Comparison of ENCODE assay signal across 36 cellular contexts in genomic region chr6:81648502-81648901, GRCh38.
A peak's percentile ranks its signal among the peaks of the same experiment; 100 is the strongest.
DNase-seq lines count a peak whose midpoint lies in the region; ATAC-seq, FAIRE-seq and TF ChIP-seq lines count a peak whose summit lies in the region.
"Had no signal": no experiment of that assay in that cellular context is flagged by ENCODE, and none has a peak within 500 bp of the region (broad histone marks: within the 10 kb centered on the region; RNA-seq: fewer than 3 reads in every experiment).

No MANE protein-coding gene starts in this region.

- ATAC-seq in activated naive CD4-positive, alpha-beta T cell treated with anti-CD3 and anti-CD28 coated beads, Interleukin-2, amount 50 U/mL, for 72 hours = no peak
- ATAC-seq in HG03432 (IDR thresholded peaks at IDR 0.05; ENCODE audit: unreplicated experiment) (peak; percentile 60), GM12878 (peak; percentile 53), GM21381 (IDR thresholded peaks at IDR 0.05; ENCODE audit: unreplicated experiment) (no peak), GM18867 (IDR thresholded peaks at IDR 0.05; ENCODE audit: unreplicated experiment) (no peak)
- ATAC-seq: A549; CD8-positive, alpha-beta T cell had no signal

- TF ChIP-seq CTCF in GM12865 (IDR thresholded peaks at IDR 0.05; ENCODE audit: insufficient read depth, low read depth, low read length, missing control alignments) = no peak
- TF ChIP-seq CTCF in GM12878 (IDR thresholded peaks at IDR 0.05 in 2 of 3, conservative IDR thresholded peaks at IDR 0.05 in 1 of 3; ENCODE audit: control insufficient read depth in 2 of 3, extremely low read depth in 1 of 3, insufficient read depth in 1 of 3, low read depth in 3 of 3, low read length in 3 of 3) = no peak

- RAD21 ChIA-PET in GM12878 (lab: Charles Lee; ENCODE audit: unreplicated experiment) = interaction anchor here (0.8 kb wide), 1 partner anchor 81 kb away, joined by 3 read pairs; no protein-coding TSS in a partner anchor

- no TSS peak for BruUV-seq in GM12878 (replicated peaks; lab: Mats Ljungman, UMichigan)

- no peak for TF ChIP-seq EP300 in GM12878 (IDR thresholded peaks at IDR 0.05; ENCODE audit: borderline replicate concordance in 1 of 2, control insufficient read depth in 1 of 2, low read depth in 2 of 2, low read length in 2 of 2)

- H2AFZ ChIP-seq in GM12878 (ENCODE audit: control insufficient read depth, low read depth, low read length) = no peak overlapping the region

- no peak overlapping the region for H3K27ac ChIP-seq in GM12878 (ENCODE audit: control insufficient read depth, insufficient read depth)
- H3K27ac ChIP-seq: 22Rv1; A549; BLaER1; BLaER1 treated with 17β-estradiol and CSF1 and Interleukin-3, amounts not matched to agents 10 nM and 100 nM; C4-2B had no signal

- no peaks in the 10 kb centered on the region for H3K79me2 ChIP-seq in GM12878 (ENCODE audit: control insufficient read depth, insufficient read depth, low read length)

- H3K4me1 ChIP-seq in GM12878 (ENCODE audit: control insufficient read depth, insufficient read depth, low read length) = no peaks in the 10 kb centered on the region
- H3K4me1 ChIP-seq: A549; BLaER1; BLaER1 treated with 17β-estradiol and CSF1 and Interleukin-3, amounts not matched to agents 10 nM and 100 nM; Caco-2 had no signal

- H4K20me1 ChIP-seq in GM12878 (ENCODE audit: control insufficient read depth, insufficient read depth) = no peaks in the 10 kb centered on the region
- H4K20me1 ChIP-seq: BLaER1; BLaER1 treated with 17β-estradiol and CSF1 and Interleukin-3, amounts not matched to agents 10 nM and 100 nM had no signal

- intact Hi-C loops in GM12878 (cut with micrococcal nuclease; ENCODE audit: unreplicated experiment) = no loop called here

- no peak for DNase-seq in activated naive CD4-positive, alpha-beta T cell treated with anti-CD3 and anti-CD28 coated beads, Interleukin-2, amount 10 ng/mL, durations not matched to agents 7 days and 5 days
- DNase-seq in activated naive CD4-positive, alpha-beta T cell treated with anti-CD3 and anti-CD28 coated beads, Interleukin-2, amount 50 U/mL, for 72 hours (ENCODE audit: low spot score in 2 of 2) = no peak
- DNase-seq in GM12865 (ENCODE audit: low read depth) = peak; percentile 38
- DNase-seq in GM12878 (ENCODE audit: low read depth, low spot score) = no peak
- DNase-seq in DMS79 (lab: John Stamatoyannopoulos, UW) = no peak
- DNase-seq: 8988T; ACHN; AML-193; BE2C; C1 segment of cervical spinal cord; Caco-2; Calu3; CD4-positive, alpha-beta memory T cell; CD4-positive, alpha-beta T cell; CD4-positive, CD25-positive, alpha-beta regulatory T cell; CD8-positive, alpha-beta memory T cell; CD8-positive, alpha-beta T cell; COR-L47; DMS 273 treated with DMSO at 0.1 percent for 48 hours; DMS153; DMS53; DMS79 treated with DMSO at 0.1 percent for 48 hours; DND-41; EL had no signal

- H3K4me1 Mint-ChIP-seq in activated naive CD4-positive, alpha-beta T cell treated with anti-CD3 and anti-CD28 coated beads, Interleukin-2, amount 10 ng/mL, durations not matched to agents 7 days and 5 days = no peaks in the 10 kb centered on the region
- H3K4me1 Mint-ChIP-seq: B cell; CD14-positive monocyte; CD4-positive, alpha-beta memory T cell; CD4-positive, CD25-positive, alpha-beta regulatory T cell; CD8-positive, alpha-beta memory T cell had no signal

- no peaks in the 10 kb centered on the region for H3K36me3 ChIP-seq in GM12878 (ENCODE audit: control insufficient read depth in 2 of 2, insufficient read depth in 2 of 2, low read length in 1 of 2)
- H3K36me3 ChIP-seq: BE2C; BLaER1; BLaER1 treated with 17β-estradiol and CSF1 and Interleukin-3, amounts not matched to agents 10 nM and 100 nM had no signal

- CTCF ChIA-PET in activated naive CD4-positive, alpha-beta T cell treated with anti-CD3 and anti-CD28 coated beads, Interleukin-2, amount 10 ng/mL, durations not matched to agents 7 days and 5 days (lab: Charles Lee) = no interaction called here
- CTCF ChIA-PET in GM12878 (lab: Yijun Ruan, JAX) = no interaction called here

- POLR2A ChIA-PET in GM12878 (lab: Charles Lee) = no interaction called here

- in situ Hi-C loops in GM12878 (cut with MboI) = no loop called here

- TF ChIP-seq RAD21 in GM12878 (IDR thresholded peaks at IDR 0.05; ENCODE audit: insufficient read depth, low read depth, low read length) = no peak

- H3K9me3 ChIP-seq in GM12878 (replicated peaks; ENCODE audit: control insufficient read depth, insufficient read depth, low read length) = no peaks in the 10 kb centered on the region
- H3K9me3 ChIP-seq: A549; BE2C; BLaER1; BLaER1 treated with 17β-estradiol and CSF1 and Interleukin-3, amounts not matched to agents 10 nM and 100 nM; Caco-2 had no signal

- H3K9me3 Mint-ChIP-seq in activated naive CD4-positive, alpha-beta T cell treated with anti-CD3 and anti-CD28 coated beads, Interleukin-2, amount 10 ng/mL, durations not matched to agents 7 days and 5 days = no peaks in the 10 kb centered on the region
- peaks cover 0 to 4% of the 10 kb centered on the region in 2 donors for H3K9me3 Mint-ChIP-seq in activated naive CD4-positive, alpha-beta T cell treated with anti-CD3 and anti-CD28 coated beads, Interleukin-2, amount 50 U/mL, for 72 hours

- FAIRE-seq in GM12878 (lab: Jason Lieb, UNC) = no peak
- FAIRE-seq: A204.1, A549, D721Med had no signal

- 32% methylated on average over 2 of the region's 2 CpGs for WGBS in GM12878 (ENCODE audit: insufficient coverage, insufficient replicate concordance, low lambda C conversion rate, missing lambda C conversion rate)

- H3K27ac Mint-ChIP-seq in activated naive CD4-positive, alpha-beta T cell treated with anti-CD3 and anti-CD28 coated beads, Interleukin-2, amount 10 ng/mL, durations not matched to agents 7 days and 5 days = peak overlapping the region; percentile 38
- no peak overlapping the region for H3K27ac Mint-ChIP-seq in activated naive CD4-positive, alpha-beta T cell treated with anti-CD3 and anti-CD28 coated beads, Interleukin-2, amount 50 U/mL, for 72 hours
- H3K27ac Mint-ChIP-seq: B cell; CD14-positive monocyte; CD4-positive, alpha-beta memory T cell; CD4-positive, alpha-beta T cell; CD4-positive, CD25-positive, alpha-beta regulatory T cell; CD8-positive, alpha-beta memory T cell; CD8-positive, alpha-beta T cell had no signal

- H3K4me2 ChIP-seq in GM12878 (ENCODE audit: control insufficient read depth, insufficient read depth) = no peak overlapping the region
- H3K4me2 ChIP-seq: A549; BLaER1; BLaER1 treated with 17β-estradiol and CSF1 and Interleukin-3, amounts not matched to agents 10 nM and 100 nM had no signal

- H3K4me3 Mint-ChIP-seq in activated naive CD4-positive, alpha-beta T cell treated with anti-CD3 and anti-CD28 coated beads, Interleukin-2, amount 10 ng/mL, durations not matched to agents 7 days and 5 days = no peak overlapping the region
- H3K4me3 Mint-ChIP-seq: B cell; CD14-positive monocyte; CD4-positive, alpha-beta memory T cell; CD4-positive, alpha-beta T cell; CD4-positive, CD25-positive, alpha-beta regulatory T cell; CD8-positive, alpha-beta memory T cell; CD8-positive, alpha-beta T cell had no signal

- H3K4me3 ChIP-seq in GM12865 (ENCODE audit: low read depth, low read length) = no peak overlapping the region
- no peak overlapping the region for H3K4me3 ChIP-seq in GM12878
- H3K4me3 ChIP-seq: A549; BLaER1; BLaER1 treated with 17β-estradiol and CSF1 and Interleukin-3, amounts not matched to agents 10 nM and 100 nM had no signal

- H3K36me3 Mint-ChIP-seq in activated naive CD4-positive, alpha-beta T cell treated with anti-CD3 and anti-CD28 coated beads, Interleukin-2, amount 10 ng/mL, durations not matched to agents 7 days and 5 days = no peaks in the 10 kb centered on the region
- no peaks in the 10 kb centered on the region for H3K36me3 Mint-ChIP-seq in activated naive CD4-positive, alpha-beta T cell treated with anti-CD3 and anti-CD28 coated beads, Interleukin-2, amount 50 U/mL, for 72 hours
- H3K36me3 Mint-ChIP-seq: CD4-positive, alpha-beta memory T cell; CD4-positive, CD25-positive, alpha-beta regulatory T cell; CD8-positive, alpha-beta T cell had no signal

- H3K27me3 Mint-ChIP-seq in activated naive CD4-positive, alpha-beta T cell treated with anti-CD3 and anti-CD28 coated beads, Interleukin-2, amount 10 ng/mL, durations not matched to agents 7 days and 5 days = no peaks in the 10 kb centered on the region
- H3K27me3 Mint-ChIP-seq: B cell; CD4-positive, alpha-beta memory T cell; CD4-positive, alpha-beta T cell; CD4-positive, CD25-positive, alpha-beta regulatory T cell; CD8-positive, alpha-beta memory T cell had no signal

- H3K27me3 ChIP-seq in GM12878 (replicated peaks in 1 of 2; ENCODE audit: control insufficient read depth in 2 of 2, insufficient read depth in 2 of 2, low read length in 1 of 2) = no peaks in the 10 kb centered on the region
- H3K27me3 ChIP-seq: BE2C; BLaER1; BLaER1 treated with 17β-estradiol and CSF1 and Interleukin-3, amounts not matched to agents 10 nM and 100 nM had no signal

- TF ChIP-seq POLR2A in GM12878 (IDR thresholded peaks at IDR 0.05; ENCODE audit: low read depth, low read length) = no peak

- H3K9ac ChIP-seq in GM12878 (ENCODE audit: control insufficient read depth, insufficient read depth, low read length) = no peak overlapping the region
- H3K9ac ChIP-seq: BLaER1; BLaER1 treated with 17β-estradiol and CSF1 and Interleukin-3, amounts not matched to agents 10 nM and 100 nM had no signal

- SMC1A ChIA-PET in GM12878 (lab: Charles Lee; ENCODE audit: uncharacterized antibody, unreplicated experiment) = interaction anchor here (0.8 to 2.0 kb wide), 4 partner anchors 12 to 86 kb away, joined by 3 to 5 read pairs (median 4); no protein-coding TSS in a partner anchor

TF ChIP-seq in GM12878, 131 proteins besides CTCF, POLR2A, EP300 and RAD21 (continues in another document):
- 0 out of 2 replicates have a peak, but pooled peaks have one; percentile 21 for TF ChIP-seq RELB (IDR thresholded peaks at IDR 0.05; ENCODE audit: low read depth)
- no peak for TF ChIP-seq BMI1 (IDR thresholded peaks at IDR 0.05; ENCODE audit: borderline replicate concordance)

Comparison
In these comparisons a context has a peak if more than half of its experiments do, and no peak if none do; other contexts are left out.
1. ATAC-seq: peak in HG03432 (single experiment) and GM12878 (single experiment); none in activated naive CD4-positive, alpha-beta T cell treated with anti-CD3 and anti-CD28 coated beads, Interleukin-2, amount 50 U/mL, for 72 hours (0 of 2), GM21381 (single experiment) and GM18867 (single experiment).